Comparison of ENCODE assay signal across 35 cellular contexts in genomic region chr9:1373445-1373844, GRCh38.
"Had no signal": no experiment of that assay in that cellular context is flagged by ENCODE, and none has a peak within 500 bp of the region (broad histone marks: within the 10 kb centered on the region; RNA-seq: fewer than 3 reads in every experiment).

No MANE protein-coding gene starts in this region.

- H3K4me3 ChIP-seq: MG63 had no signal

- DNase-seq: Karpas-422, Kasumi-1, MG63, MM.1S, MV-4-11, NCI-H1048, NCI-H1092, NCI-H1092 treated with DMSO at 0.1 percent for 48 hours, NCI-H1105, NCI-H1105 treated with DMSO at 0.1 percent for 48 hours, NCI-H1417, NCI-H1417 treated with DMSO at 0.1 percent for 48 hours, NCI-H1436, NCI-H1436 treated with DMSO at 0.1 percent for 48 hours, NCI-H146, NCI-H1694, NCI-H1694 treated with DMSO at 0.1 percent for 48 hours, NCI-H187, NCI-H187 treated with DMSO at 0.1 percent for 48 hours, NCI-H1930, NCI-H2029, NCI-H2029 treated with DMSO at 0.1 percent for 48 hours, NCI-H2081, NCI-H2081 treated with DMSO at 0.1 percent for 48 hours, NCI-H2107, NCI-H2171, NCI-H2171 treated with DMSO at 0.1 percent for 48 hours, NCI-H2227 treated with DMSO at 0.1 percent for 48 hours, NCI-H226, NCI-H345, NCI-H446, NCI-H446 treated with DMSO at 0.1 percent for 48 hours, NCI-H510A, NCI-H510A treated with DMSO at 0.1 percent for 48 hours had no signal

- H3K27me3 ChIP-seq: MG63 had no signal

- H3K36me3 ChIP-seq: MG63 had no signal

- H3K9me3 ChIP-seq: MG63 had no signal

- H3K27ac ChIP-seq: KMS-11 had no signal
